ENCODE assay signal across 16 cellular contexts in the genomic region with DNA sequence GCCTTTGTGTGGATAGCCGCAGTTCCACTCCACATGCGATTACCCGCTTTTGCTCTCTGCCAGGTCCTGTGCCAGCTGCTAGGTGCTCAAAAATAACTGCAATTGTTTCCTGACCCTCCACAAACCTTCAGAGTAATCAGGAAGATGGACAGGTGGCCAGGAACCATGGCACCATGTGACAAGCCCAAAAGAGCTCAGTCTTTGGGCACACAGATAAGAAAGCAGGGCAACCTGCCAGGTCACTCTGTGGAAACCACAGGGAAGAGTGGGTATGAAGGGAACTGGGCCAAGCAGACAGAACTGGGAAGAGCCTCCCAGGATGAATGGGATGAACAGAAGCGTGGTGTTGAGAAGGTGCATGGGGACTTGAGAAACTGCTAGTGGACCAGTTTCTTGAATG.
DNase-seq lines count a peak whose midpoint lies in the region; ATAC-seq and TF ChIP-seq lines count a peak whose summit lies in the region.
"Had no signal": no experiment of that assay in that cellular context is flagged by ENCODE, and none has a peak within 500 bp of the region (broad histone marks: within the 10 kb centered on the region; RNA-seq: fewer than 3 reads in every experiment).

No MANE protein-coding gene starts in this region.

- BruUV-seq in Caco-2 (replicated peaks; lab: Mats Ljungman, UMichigan) = no TSS peak

- H3K27me3 Mint-ChIP-seq in CD14-positive monocyte (ENCODE audit: low read depth in 3 of 3) (peaks cover 3 to 7% (median 6%) of the 10 kb centered on the region in 3 donors), Caco-2 (ENCODE audit: insufficient read depth, unreplicated experiment) (no peaks in the 10 kb centered on the region)

- H3K36me3 Mint-ChIP-seq in CD14-positive monocyte (no peaks in the 10 kb centered on the region), Caco-2 (ENCODE audit: insufficient read depth, unreplicated experiment) (no peaks in the 10 kb centered on the region)
- H3K36me3 Mint-ChIP-seq: naive thymus-derived CD8-positive, alpha-beta T cell had no signal

- intact Hi-C loops in CD14-positive monocyte (cut with micrococcal nuclease) = no loop called here
- intact Hi-C loops in Caco-2 (cut with micrococcal nuclease; ENCODE audit: unreplicated experiment) = no loop called here

- H3K4me3 Mint-ChIP-seq in CD14-positive monocyte (no peak overlapping the region), Caco-2 (ENCODE audit: unreplicated experiment) (no peak overlapping the region)
- H3K4me3 Mint-ChIP-seq: activated naive CD4-positive, alpha-beta T cell treated with anti-CD3 and anti-CD28 coated beads for 36 hours; naive thymus-derived CD8-positive, alpha-beta T cell had no signal

- H3K36me3 ChIP-seq in Caco-2 (ENCODE audit: control insufficient read depth, insufficient read depth, low read length) = no peaks in the 10 kb centered on the region
- H3K36me3 ChIP-seq: left lung, transverse colon had no signal

- H3K4me1 Mint-ChIP-seq in CD14-positive monocyte (no peaks in the 10 kb centered on the region), Caco-2 (ENCODE audit: low read depth, unreplicated experiment) (no peaks in the 10 kb centered on the region)
- H3K4me1 Mint-ChIP-seq: naive thymus-derived CD8-positive, alpha-beta T cell had no signal

- POLR2A ChIA-PET in HEK293T (lab: Yijun Ruan, JAX) = no interaction called here
- POLR2A ChIA-PET in Caco-2 (lab: Charles Lee) = no interaction called here

- peak; percentile 51 for ATAC-seq in left lobe of liver
- ATAC-seq in HG03097 (IDR thresholded peaks at IDR 0.05; ENCODE audit: low FRiP score, unreplicated experiment) = no peak
- ATAC-seq: left lung; naive thymus-derived CD8-positive, alpha-beta T cell had no signal

- TF ChIP-seq CTCF in CD14-positive monocyte (IDR thresholded peaks at IDR 0.05) = no peak
- no peak for TF ChIP-seq CTCF in Caco-2 (IDR thresholded peaks at IDR 0.05; ENCODE audit: insufficient read depth in 1 of 2, low read depth in 1 of 2, low read length in 1 of 2, severe bottlenecking in 1 of 2, unreplicated experiment in 1 of 2)

- no peak overlapping the region for H3K4me3 ChIP-seq in Caco-2 (ENCODE audit: low read depth, low read length)
- H3K4me3 ChIP-seq: left lung, transverse colon had no signal

- CTCF ChIA-PET in HEK293T (lab: Yijun Ruan, JAX) (no interaction called here), Caco-2 (lab: Charles Lee) (no interaction called here)

- DNase-seq in DMS153 (lab: John Stamatoyannopoulos, UW) (peak; percentile 95), NCI-H2029 treated with DMSO at 0.1 percent for 48 hours (lab: John Stamatoyannopoulos, UW) (peak; percentile 99), SHP77 (lab: John Stamatoyannopoulos, UW) (peak; percentile 27 to 47), left lobe of liver (ENCODE audit: low spot score) (peak; percentile 57), HEK293T (ENCODE audit: extremely low spot score) (no peak), CD14-positive monocyte (ENCODE audit: low spot score) (no peak), Caco-2 (no peak)
- DNase-seq: activated CD4-positive, CD25-positive, alpha-beta regulatory T cell treated with anti-CD3 and anti-CD28 coated beads, Interleukin-2, amount 50 U/mL, for 72 hours; activated naive CD4-positive, alpha-beta T cell treated with anti-CD3 and anti-CD28 coated beads for 36 hours; effector memory CD4-positive, alpha-beta T cell; left lung; naive thymus-derived CD8-positive, alpha-beta T cell; NCI-H526; T-helper 2 cell; transverse colon had no signal

- H3K9me3 ChIP-seq in Caco-2 = no peaks in the 10 kb centered on the region
- H3K9me3 ChIP-seq: left lung, transverse colon had no signal

- H3K9me3 Mint-ChIP-seq in CD14-positive monocyte (peaks cover 0 to 5% (median 0%) of the 10 kb centered on the region in 7 donors), Caco-2 (ENCODE audit: unreplicated experiment) (peaks cover 13% of the 10 kb centered on the region)
- H3K9me3 Mint-ChIP-seq: activated naive CD4-positive, alpha-beta T cell treated with anti-CD3 and anti-CD28 coated beads for 36 hours had no signal

- no peaks in the 10 kb centered on the region for H3K4me1 ChIP-seq in Caco-2
- H3K4me1 ChIP-seq: left lung, transverse colon had no signal

- no peaks in the 10 kb centered on the region for H3K27me3 ChIP-seq in Caco-2 (replicated peaks; ENCODE audit: control insufficient read depth, insufficient read depth, low read length)
- H3K27me3 ChIP-seq: left lung, transverse colon had no signal

- no peak overlapping the region for H3K27ac Mint-ChIP-seq in CD14-positive monocyte
- H3K27ac Mint-ChIP-seq in Caco-2 (ENCODE audit: unreplicated experiment) = no peak overlapping the region
- H3K27ac Mint-ChIP-seq: activated naive CD4-positive, alpha-beta T cell treated with anti-CD3 and anti-CD28 coated beads for 36 hours; naive thymus-derived CD8-positive, alpha-beta T cell had no signal

TF ChIP-seq in HEK293T, 16 proteins besides CTCF, POLR2A, EP300 and RAD21:
- TF ChIP-seq HDGF (IDR thresholded peaks at IDR 0.05; ENCODE audit: borderline replicate concordance) (no peak), SUZ12 (IDR thresholded peaks at IDR 0.05) (no peak), FOXK2 (IDR thresholded peaks at IDR 0.05) (no peak), ZNF384 (IDR thresholded peaks at IDR 0.05) (no peak), TARDBP (IDR thresholded peaks at IDR 0.05) (no peak), SP1 (IDR thresholded peaks at IDR 0.05) (no peak), ELF4 (IDR thresholded peaks at IDR 0.05) (no peak)

Comparison
In these comparisons a context has a peak if more than half of its experiments do, and no peak if none do; other contexts are left out.
1. DNase-seq: peak in DMS153 (single experiment), NCI-H2029 treated with DMSO at 0.1 percent for 48 hours (single experiment), SHP77 (2 of 2) and left lobe of liver (single experiment); none in HEK293T (single experiment), CD14-positive monocyte (single experiment) and Caco-2 (0 of 2).